Comparison of ENCODE assay signal across 38 cellular contexts in genomic region chr9:136163248-136163850, GRCh38. TPM values are rescaled to one million over a fixed set of nuclear protein-coding genes. Genes with fewer than 3 reads are reported as not detected.
"Had no signal": no experiment of that assay in that cellular context is flagged by ENCODE, and none has a peak within 500 bp of the region (broad histone marks: within the 10 kb centered on the region; RNA-seq: fewer than 3 reads in every experiment).

No MANE protein-coding gene starts in this region.

- H3K4me3 ChIP-seq: adrenal gland, ascending aorta, body of pancreas, breast epithelium, cardiac muscle cell had no signal

- H3K27me3 ChIP-seq: adrenal gland, ascending aorta, body of pancreas, cardiac muscle cell had no signal

- H3K4me1 ChIP-seq: adrenal gland, ascending aorta, body of pancreas, breast epithelium had no signal

- DNase-seq: activated effector memory CD4-positive, alpha-beta T cell treated with anti-CD3 and anti-CD28 coated beads, Interleukin-2, amount 50 U/mL, for 16 hours; activated effector memory CD4-positive, alpha-beta T cell treated with Interleukin-2 at 50 U/mL for 16 hours; activated gamma-delta T cell; activated gamma-delta T cell treated with Interleukin-2 at 50 U/mL for 16 hours; activated naive CD4-positive, alpha-beta T cell; activated naive CD4-positive, alpha-beta T cell treated with anti-CD3 and anti-CD28 coated beads for 36 hours; activated naive CD4-positive, alpha-beta T cell treated with anti-CD3 and anti-CD28 coated beads, Interleukin-2, amount 10 ng/mL, durations not matched to agents 7 days and 5 days; activated naive CD4-positive, alpha-beta T cell treated with anti-CD3 and anti-CD28 coated beads, Interleukin-2, amount 50 U/mL, for 16 hours; activated naive CD4-positive, alpha-beta T cell treated with Interleukin-2 at 50 U/mL for 16 hours; activated naive CD8-positive, alpha-beta T cell treated with anti-CD3 and anti-CD28 coated beads for 36 hours; activated naive CD8-positive, alpha-beta T cell treated with anti-CD3 and anti-CD28 coated beads, Interleukin-2, amount 10 ng/mL, durations not matched to agents 7 days and 5 days; activated naive CD8-positive, alpha-beta T cell treated with anti-CD3 and anti-CD28 coated beads, Interleukin-2, amount 50 U/mL, for 24 hours; activated T-cell treated with anti-CD3 and anti-CD28 coated beads, Interleukin-2, amount 50 U/mL, for 24 hours; activated T-cell treated with anti-CD3 and anti-CD28 coated beads, Interleukin-2, amount 50 U/mL, for 4 hours; activated T-cell treated with anti-CD3 and anti-CD28 coated beads, Interleukin-2, amount 50 U/mL, for 48 hours; activated T-cell treated with anti-CD3 and anti-CD28 coated beads, Interleukin-2, amount 50 U/mL, for 72 hours; adrenal gland; amniotic stem cell; amygdala; anterior cingulate cortex; aorta; body of pancreas; brain microvascular endothelial cell; caudate nucleus; central memory CD4-positive, alpha-beta T cell; cerebellar nuclear complex had no signal

- ATAC-seq: activated naive CD4-positive, alpha-beta T cell treated with anti-CD3 and anti-CD28 coated beads, Interleukin-2, amount 50 U/mL, for 72 hours; activated naive CD8-positive, alpha-beta T cell treated with anti-CD3 and anti-CD28 coated beads, Interleukin-2, amount 50 U/mL, for 24 hours; activated T-cell treated with anti-CD3 and anti-CD28 coated beads, Interleukin-2, amount 50 U/mL, for 4 hours; activated T-cell treated with anti-CD3 and anti-CD28 coated beads, Interleukin-2, amount 50 U/mL, for 72 hours; activated T-helper 17 cell treated with anti-CD3 and anti-CD28 coated beads, Interleukin-2, amount 50 U/mL, for 72 hours; body of pancreas had no signal

- H3K27ac ChIP-seq: adrenal gland, ascending aorta, body of pancreas, brain microvascular endothelial cell, breast epithelium, cardiac muscle cell had no signal

- H3K36me3 ChIP-seq: adrenal gland, ascending aorta, brain microvascular endothelial cell, breast epithelium, cardiac muscle cell had no signal

- FAIRE-seq: astrocyte, bronchial epithelial cell had no signal

- H3K9me3 ChIP-seq: adrenal gland, body of pancreas had no signal

RNA-seq across cellular contexts. Expression of gene LHX3, which starts 41.6 kb away (rescaled TPM):
- total RNA-seq: activated naive CD4-positive, alpha-beta T cell treated with anti-CD3 and anti-CD28 coated beads for 36 hours; activated naive CD8-positive, alpha-beta T cell treated with anti-CD3 and anti-CD28 coated beads for 36 hours; activated naive CD8-positive, alpha-beta T cell treated with anti-CD3 and anti-CD28 coated beads, Interleukin-2, amount 10 ng/mL, durations not matched to agents 7 days and 5 days; activated T-helper 1 cell treated with anti-CD3 and anti-CD28 coated beads, Interleukin-12 subunit alpha, Interleukin-12 subunit beta, Interleukin-2, Interleukin-4 antibody, amounts not matched to agents 30 ng/mL and 10 ng/mL and 1 ng/mL, durations not matched to agents 14 hours and 24 hours and 36 hours; activated T-helper 2 cell treated with anti-CD3 and anti-CD28 coated beads, Interferon-gamma antibody, Interleukin-2, Interleukin-4, amounts not matched to agents 10 μg/mL and 5 μg/mL and 100 μg/mL, durations not matched to agents 14 hours and 24 hours and 36 hours; adrenal gland; aorta; ascending aorta; astrocyte; body of pancreas; breast epithelium; bronchial epithelial cell; cardiac muscle cell; cardiac septum; cerebellum; chondrocyte had no signal
- polyA plus RNA-seq: adrenal gland, aorta, cardiac muscle cell had no signal
